1 cellular context compared by ENCODE assay signal in genomic region chr19:3154957-3155736, GRCh38.
TF ChIP-seq lines count a peak whose summit lies in the region.

No MANE protein-coding gene starts in this region.

TF ChIP-seq in GM12878, 131 proteins besides CTCF, POLR2A, EP300 and RAD21 (continued from another document):
- TF ChIP-seq ZNF687 (IDR thresholded peaks at IDR 0.05) = peak; percentile 66; the same call in 1 of the 2 replicates
- TF ChIP-seq ZBED1 (IDR thresholded peaks at IDR 0.05; ENCODE audit: borderline replicate concordance) = peak; percentile 76
- TF ChIP-seq EGR1 (IDR thresholded peaks at IDR 0.05; ENCODE audit: borderline replicate concordance in 1 of 2, low read depth in 2 of 2, low read length in 2 of 2) = no peak
- TF ChIP-seq NFIC (IDR thresholded peaks at IDR 0.05; ENCODE audit: low read depth, low read length) = peak; percentile 87; the same call in 1 of the 2 replicates
- no peak for TF ChIP-seq CUX1 (IDR thresholded peaks at IDR 0.05; ENCODE audit: insufficient replicate concordance, low read depth, low read length)
- no peak for TF ChIP-seq BCLAF1 (IDR thresholded peaks at IDR 0.05)
- no peak for TF ChIP-seq ATF3 (IDR thresholded peaks at IDR 0.05; ENCODE audit: borderline replicate concordance, extremely low read depth, low read depth, low read length)
- TF ChIP-seq RUNX3 (IDR thresholded peaks at IDR 0.05; ENCODE audit: low read length) = peak; percentile 83
- TF ChIP-seq ZNF207 (IDR thresholded peaks at IDR 0.05; ENCODE audit: borderline replicate concordance) = no peak
- TF ChIP-seq PAX8 (IDR thresholded peaks at IDR 0.05) = no peak
- no peak for TF ChIP-seq USF2 (IDR thresholded peaks at IDR 0.05; ENCODE audit: borderline replicate concordance, low read depth, low read length)
- TF ChIP-seq CREM (IDR thresholded peaks at IDR 0.05; ENCODE audit: low read depth) = peak; percentile 93
- peak; percentile 56; the same call in 1 of the 2 replicates for TF ChIP-seq PML (IDR thresholded peaks at IDR 0.05; ENCODE audit: low read length)
- no peak for TF ChIP-seq SREBF2 (IDR thresholded peaks at IDR 0.05; ENCODE audit: low read length)
- TF ChIP-seq KAT2A (conservative IDR thresholded peaks at IDR 0.05; ENCODE audit: control insufficient read depth, low read depth, low read length) = no peak
- TF ChIP-seq PAX5 (IDR thresholded peaks at IDR 0.05; ENCODE audit: borderline replicate concordance, low read depth, low read length) = peak; percentile 71; the same call in 1 of the 2 replicates
- TF ChIP-seq BACH1 (IDR thresholded peaks at IDR 0.05; ENCODE audit: borderline replicate concordance) = 0 out of 2 replicates have a peak, but pooled peaks have one; percentile 50
- peak; percentile 45; the same call in 1 of the 2 replicates for TF ChIP-seq YY1 (IDR thresholded peaks at IDR 0.05; ENCODE audit: low read depth, low read length)
- peak; percentile 97 for TF ChIP-seq EED (IDR thresholded peaks at IDR 0.05; ENCODE audit: low read depth)
- peak in 1 of 2 experiments; percentile 71; a peak in 1 of 4 replicates for TF ChIP-seq ETV6 (conservative IDR thresholded peaks at IDR 0.05 in 1 of 2, IDR thresholded peaks at IDR 0.05 in 1 of 2; ENCODE audit: borderline replicate concordance in 1 of 2, low read depth in 1 of 2)
- no peak for TF ChIP-seq PKNOX1 (IDR thresholded peaks at IDR 0.05)
TF ChIP-seq in GM12878: peak in this region for 46.
